ENCODE assay signal across 16 cellular contexts in the genomic region with DNA sequence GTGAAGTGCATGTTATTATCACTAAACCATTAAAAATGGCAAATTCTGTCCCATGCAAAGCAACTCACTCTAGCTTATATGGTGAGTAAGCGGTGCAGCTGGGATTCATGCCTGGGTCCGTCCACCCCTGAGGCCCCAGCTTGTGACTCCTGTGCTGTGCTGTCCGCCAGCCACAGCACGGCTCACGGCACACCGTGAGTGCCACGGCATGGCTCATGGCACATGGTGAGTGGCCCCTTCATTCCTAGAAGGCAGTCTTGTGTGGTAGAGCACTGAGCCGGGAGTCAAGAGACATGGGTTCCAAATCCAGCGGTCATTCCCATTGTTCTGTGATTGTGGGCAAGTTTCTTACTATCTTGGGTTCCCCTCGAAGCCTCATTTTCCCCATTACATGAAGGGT. TPM values are rescaled to one million over a fixed set of nuclear protein-coding genes. Genes with fewer than 3 reads are reported as not detected.
DNase-seq lines count a peak whose midpoint lies in the region; ATAC-seq and TF ChIP-seq lines count a peak whose summit lies in the region.
"Had no signal": no experiment of that assay in that cellular context is flagged by ENCODE, and none has a peak within 500 bp of the region (broad histone marks: within the 10 kb centered on the region; RNA-seq: fewer than 3 reads in every experiment).

No MANE protein-coding gene starts in this region.

- in situ Hi-C loops in GM13976 (cut with MboI; ENCODE audit: low sequenced_read_pairs, unreplicated experiment), result no loop called here

- H3K36me3 ChIP-seq in sigmoid colon, result no peaks in the 10 kb centered on the region
- H3K36me3 ChIP-seq: MG63 had no signal

- H3K4me3 ChIP-seq in sigmoid colon, result no peak overlapping the region
- H3K4me3 ChIP-seq: MG63 had no signal

- 96 to 98% methylated on average over 10 of the region's 10 CpGs for WGBS in sigmoid colon, 2 donors

- ATAC-seq in left cardiac atrium, result no peak
- no peak for ATAC-seq in left lobe of liver
- ATAC-seq: PC-3 had no signal

- intact Hi-C loops in cardiac septum (cut with DNase I), result no loop called here
- intact Hi-C loops in left cardiac atrium (cut with DNase I), result no loop called here
- intact Hi-C loops in sigmoid colon (cut with DNase I), result no loop called here
- intact Hi-C loops in posterior vena cava (cut with DNase I), result no loop called here

- no peaks in the 10 kb centered on the region for H3K9me3 ChIP-seq in sigmoid colon
- H3K9me3 ChIP-seq: MG63 had no signal

- TF ChIP-seq CTCF in sigmoid colon (IDR thresholded peaks at IDR 0.05) (no peak), GM13976 (IDR thresholded peaks at IDR 0.05; ENCODE audit: borderline replicate concordance, control extremely low read depth, extremely low read depth, insufficient read depth, missing control alignments) (no peak)

- no peaks in the 10 kb centered on the region for H3K27me3 ChIP-seq in sigmoid colon
- H3K27me3 ChIP-seq: MG63 had no signal

- H3K4me1 ChIP-seq in sigmoid colon, result peaks cover 0 to 53% (median 45%) of the 10 kb centered on the region in 4 donors

- no peak for TF ChIP-seq EP300 in sigmoid colon (IDR thresholded peaks at IDR 0.05)

- H3K27ac ChIP-seq in sigmoid colon, result peak overlapping the region; percentile 81 to 91 (median 86)

- TF ChIP-seq POLR2A in sigmoid colon (IDR thresholded peaks at IDR 0.05), result no peak

- peak; percentile 49 for DNase-seq in cardiac septum (ENCODE audit: low spot score)
- no peak for DNase-seq in left cardiac atrium
- peak; percentile 32 for DNase-seq in left lobe of liver (ENCODE audit: low spot score)
- DNase-seq in sigmoid colon, result peak; percentile 24
- DNase-seq in AML-193 (lab: John Stamatoyannopoulos, UW), result no peak
- no peak for DNase-seq in GM13976 (ENCODE audit: low spot score)
- no peak for DNase-seq in posterior vena cava (ENCODE audit: low spot score)
- DNase-seq in NCI-H226, result no peak
- DNase-seq: DMS53, GDM1, MG63, NCI-H1417, NCI-H187, NCI-H69, PC-3, Right ventricle myocardium superior had no signal

RNA-seq across cellular contexts. Expression of a gene that starts 18.8 kb away (rescaled TPM):
- total RNA-seq in cardiac septum, result 233 TPM
- 100 to 1,000 TPM; 124 to 131 TPM for total RNA-seq in left cardiac atrium
- 19.5 TPM for total RNA-seq in left lobe of liver
- total RNA-seq in sigmoid colon, result 10 to 100 TPM; 26.9 to 50.7 (median 42.0) TPM
- 10 to 100 TPM; 32.4 to 43.6 (median 32.6) TPM for polyA plus RNA-seq in sigmoid colon
- total RNA-seq in posterior vena cava, result 10 to 100 TPM; 66.2 to 71.4 TPM

Comparison
In these comparisons a context has a peak if more than half of its experiments do, and no peak if none do; other contexts are left out.
1. DNase-seq: peak in cardiac septum (single experiment), left lobe of liver (single experiment) and sigmoid colon (single experiment); none in left cardiac atrium (single experiment), AML-193 (0 of 2), GM13976 (single experiment), posterior vena cava (single experiment) and NCI-H226 (single experiment).